8 cellular contexts compared by ENCODE assay signal in genomic region chr3:129182390-129183180, GRCh38. TPM values are rescaled to one million over a fixed set of nuclear protein-coding genes. Genes with fewer than 3 reads are reported as not detected.
DNase-seq lines count a peak whose midpoint lies in the region; ATAC-seq and TF ChIP-seq lines count a peak whose summit lies in the region.

No MANE protein-coding gene starts in this region.

- peaks cover 51% of the 10 kb centered on the region for H3K4me1 Mint-ChIP-seq in CD8-positive, alpha-beta T cell (ENCODE audit: low read depth)
- H3K4me1 Mint-ChIP-seq in activated naive CD4-positive, alpha-beta T cell treated with anti-CD3 and anti-CD28 coated beads, Interleukin-2, amount 10 ng/mL, durations not matched to agents 7 days and 5 days = peaks cover 61% of the 10 kb centered on the region

- POLR2A ChIA-PET in CD8-positive, alpha-beta T cell (lab: Charles Lee) = interaction anchor here (0.6 to 5.2 kb wide), 10 partner anchors 13 to 212 kb away, joined by 3 to 55 read pairs (median 4); partner anchors contain the start of genes ISY1 and RAB43
- POLR2A ChIA-PET in IMR-90 (lab: Charles Lee; ENCODE audit: unreplicated experiment) = interaction anchor here (0.6 kb wide), 1 partner anchor 51 kb away, joined by 5 read pairs; no protein-coding TSS in a partner anchor

- H3K9me3 ChIP-seq in CD8-positive, alpha-beta T cell (ENCODE audit: low read length) = no peaks in the 10 kb centered on the region
- H3K9me3 ChIP-seq in IMR-90 (ENCODE audit: control insufficient read depth, insufficient read depth, low read length) = no peaks in the 10 kb centered on the region

- peak overlapping the region; percentile 100 for H2AK9ac ChIP-seq in IMR-90 (replicated peaks; ENCODE audit: low read depth, low read length, poor library complexity)

- H3K27me3 Mint-ChIP-seq in CD8-positive, alpha-beta T cell (ENCODE audit: low read depth) = no peaks in the 10 kb centered on the region
- no peaks in the 10 kb centered on the region for H3K27me3 Mint-ChIP-seq in activated naive CD4-positive, alpha-beta T cell treated with anti-CD3 and anti-CD28 coated beads, Interleukin-2, amount 10 ng/mL, durations not matched to agents 7 days and 5 days

- peak overlapping the region; percentile 79; the same call in 1 of the 2 replicates for H4K91ac ChIP-seq in IMR-90 (ENCODE audit: insufficient read depth, low read depth, low read length)

- 0% methylated on average over 3 of the region's 23 CpGs; no CpG with 5 or more reads in 1 of the 2 experiments for WGBS in IMR-90 (ENCODE audit: extremely low coverage in 2 of 2, insufficient read length in 1 of 2), 2 experiments

- H3K9me1 ChIP-seq in IMR-90 (ENCODE audit: insufficient read depth, low read length) = no peaks in the 10 kb centered on the region

- H2BK120ac ChIP-seq in IMR-90 (ENCODE audit: low read depth, low read length) = no peak overlapping the region

- H2BK5ac ChIP-seq in IMR-90 (ENCODE audit: low read depth, low read length, poor library complexity, severe bottlenecking) = peak overlapping the region; percentile 89

- H4K8ac ChIP-seq in IMR-90 (ENCODE audit: low read depth in 2 of 2, low read length in 2 of 2) = peak overlapping the region; percentile 22 to 93; a peak in 3 of 4 replicates

- peak overlapping the region; percentile 91 for H3K4me3 ChIP-seq in CD8-positive, alpha-beta T cell (ENCODE audit: low read depth, low read length)
- H3K4me3 ChIP-seq in IMR-90 (ENCODE audit: insufficient read depth, low read depth, low read length) (peak overlapping the region; percentile 89), skeletal muscle cell (ENCODE audit: low read depth, low read length) (peak overlapping the region; percentile 84)

- H2BK20ac ChIP-seq in IMR-90 (ENCODE audit: low read depth, low read length) = no peak overlapping the region

- TF ChIP-seq RAD21 in IMR-90 (IDR thresholded peaks at IDR 0.05; ENCODE audit: low read length) = no peak

- in situ Hi-C loops in IMR-90 (cut with MboI; ENCODE audit: low sequenced_read_pairs) = no loop called here

- H3K18ac ChIP-seq in IMR-90 (ENCODE audit: low read depth, low read length) = peak overlapping the region; percentile 21

- H3K9ac ChIP-seq in IMR-90 (ENCODE audit: low read depth, low read length) = peak overlapping the region; percentile 88

- H3K23ac ChIP-seq in IMR-90 (ENCODE audit: low read depth, low read length) = peak overlapping the region; percentile 28

- peak overlapping the region; percentile 60 for H3K56ac ChIP-seq in IMR-90 (ENCODE audit: extremely low read depth, insufficient read depth, low read length)

- CTCF ChIA-PET in CD8-positive, alpha-beta T cell (lab: Charles Lee) = interaction anchor here (0.7 to 2.7 kb wide), 8 partner anchors 20 to 212 kb away, joined by 3 to 6 read pairs (median 4); partner anchors contain the start of gene RAB43
- CTCF ChIA-PET in IMR-90 (lab: Yijun Ruan, JAX) = interaction anchor here (0.6 to 1.5 kb wide), 2 partner anchors 53 to 63 kb away, joined by 3 to 6 read pairs; no protein-coding TSS in a partner anchor
- CTCF ChIA-PET in activated naive CD4-positive, alpha-beta T cell treated with anti-CD3 and anti-CD28 coated beads, Interleukin-2, amount 10 ng/mL, durations not matched to agents 7 days and 5 days (lab: Charles Lee) = interaction anchor here (0.7 to 6.2 kb wide), 4 partner anchors 21 to 63 kb away, joined by 3 to 30 read pairs (median 6); no protein-coding TSS in a partner anchor

- H3K4ac ChIP-seq in IMR-90 (ENCODE audit: low read depth, low read length) = peak overlapping the region; percentile 89

- no peak overlapping the region for H2AFZ ChIP-seq in IMR-90 (replicated peaks; ENCODE audit: low read length, poor library complexity)

- no peaks in the 10 kb centered on the region for H3K27me3 ChIP-seq in CD8-positive, alpha-beta T cell (ENCODE audit: insufficient read depth, low read length)
- H3K27me3 ChIP-seq in IMR-90 (ENCODE audit: control insufficient read depth, insufficient read depth, low read length) = no peaks in the 10 kb centered on the region

- no peak for ATAC-seq in CD8-positive, alpha-beta T cell
- ATAC-seq in IMR-90 (ENCODE audit: low read depth) (no peak), left ventricle myocardium superior (peak; percentile 16), GM21786 (IDR thresholded peaks at IDR 0.05; ENCODE audit: unreplicated experiment) (no peak)

- H4K20me1 ChIP-seq in IMR-90 (ENCODE audit: insufficient read depth, low read length) = peaks cover 51% of the 10 kb centered on the region

- peaks cover 46% of the 10 kb centered on the region for H3K36me3 Mint-ChIP-seq in CD8-positive, alpha-beta T cell
- H3K36me3 Mint-ChIP-seq in activated naive CD4-positive, alpha-beta T cell treated with anti-CD3 and anti-CD28 coated beads, Interleukin-2, amount 10 ng/mL, durations not matched to agents 7 days and 5 days = peaks cover 43% of the 10 kb centered on the region

- dilution Hi-C loops in IMR-90 (cut with HindIII; ENCODE audit: low sequenced_read_pairs, unreplicated experiment) = no loop called here

- TF ChIP-seq CTCF in CD8-positive, alpha-beta T cell (IDR thresholded peaks at IDR 0.05) = no peak
- no peak for TF ChIP-seq CTCF in IMR-90 (conservative IDR thresholded peaks at IDR 0.05; ENCODE audit: low read depth, low read length)

- intact Hi-C loops in CD8-positive, alpha-beta T cell (cut with DNase I, micrococcal nuclease) = loop anchor here (1.0 to 10.0 kb wide), 13 partner anchors 21 to 1130 kb away; partner anchors contain the start of genes SEC61A1 (in 2 of the 2), ACAD9 (in 1 of the 2), IFT122 (in 1 of the 2) and ISY1 (in 1 of the 2)
- intact Hi-C loops in IMR-90 (cut with micrococcal nuclease) (loop anchor here (1.0 to 5.0 kb wide), 2 partner anchors 45 to 63 kb away; no protein-coding TSS in a partner anchor), left ventricle myocardium superior (cut with micrococcal nuclease) (no loop called here)

- peak overlapping the region; percentile 94 for H2AK5ac ChIP-seq in IMR-90 (ENCODE audit: low read depth, low read length)

- H3K4me1 ChIP-seq in CD8-positive, alpha-beta T cell (ENCODE audit: insufficient read depth, low read length) = peaks cover 45% of the 10 kb centered on the region
- H3K4me1 ChIP-seq in IMR-90 (ENCODE audit: control insufficient read depth, insufficient read depth, low read length) = peaks cover 5% of the 10 kb centered on the region

- H3K27ac ChIP-seq in CD8-positive, alpha-beta T cell (ENCODE audit: low read depth, low read length) = peak overlapping the region; percentile 99
- H3K27ac ChIP-seq in IMR-90 (ENCODE audit: insufficient read depth, low read length) = peak overlapping the region; percentile 92

- H3K27ac Mint-ChIP-seq in CD8-positive, alpha-beta T cell = peak overlapping the region; percentile 99
- peak overlapping the region; percentile 96 for H3K27ac Mint-ChIP-seq in activated naive CD4-positive, alpha-beta T cell treated with anti-CD3 and anti-CD28 coated beads, Interleukin-2, amount 10 ng/mL, durations not matched to agents 7 days and 5 days

- peaks cover 8 to 15% of the 10 kb centered on the region in 2 experiments for H3K79me1 ChIP-seq in IMR-90 (ENCODE audit: low read depth in 1 of 2, low read length in 2 of 2)

- TSS peak; percentile 29 for BruUV-seq in IMR-90 (replicated peaks; lab: Mats Ljungman, UMichigan)

- H3K9me3 Mint-ChIP-seq in CD8-positive, alpha-beta T cell = no peaks in the 10 kb centered on the region
- H3K9me3 Mint-ChIP-seq in activated naive CD4-positive, alpha-beta T cell treated with anti-CD3 and anti-CD28 coated beads, Interleukin-2, amount 10 ng/mL, durations not matched to agents 7 days and 5 days = no peaks in the 10 kb centered on the region

- H3K36me3 ChIP-seq in CD8-positive, alpha-beta T cell (ENCODE audit: insufficient read depth, low read length) = no peaks in the 10 kb centered on the region
- H3K36me3 ChIP-seq in IMR-90 (ENCODE audit: control insufficient read depth, insufficient read depth, low read length) = peaks cover 6% of the 10 kb centered on the region; the same call in 1 of the 2 replicates

- peak in 2 of 7 experiments; percentile 27 to 42 for DNase-seq in CD8-positive, alpha-beta T cell
- peak; percentile 50 for DNase-seq in IMR-90
- peak; percentile 54 for DNase-seq in activated naive CD4-positive, alpha-beta T cell treated with anti-CD3 and anti-CD28 coated beads, Interleukin-2, amount 10 ng/mL, durations not matched to agents 7 days and 5 days
- no peak for DNase-seq in left ventricle myocardium superior
- no peak for DNase-seq in skeletal muscle cell (ENCODE audit: low read depth)
- DNase-seq in NCI-H226 = no peak
- DNase-seq in mucosa of gallbladder (ENCODE audit: low spot score) = no peak

- H4K5ac ChIP-seq in IMR-90 (ENCODE audit: low read depth, low read length) = peak overlapping the region; percentile 35; the same call in 1 of the 2 replicates

- peak; percentile 33; the same call in 1 of the 2 replicates for TF ChIP-seq POLR2A in IMR-90 (IDR thresholded peaks at IDR 0.05; ENCODE audit: low read depth, low read length)

- peak overlapping the region; percentile 97 for H3K4me3 Mint-ChIP-seq in CD8-positive, alpha-beta T cell
- peak overlapping the region; percentile 95 for H3K4me3 Mint-ChIP-seq in activated naive CD4-positive, alpha-beta T cell treated with anti-CD3 and anti-CD28 coated beads, Interleukin-2, amount 10 ng/mL, durations not matched to agents 7 days and 5 days

- H2BK15ac ChIP-seq in IMR-90 (ENCODE audit: low read depth, low read length) = no peak overlapping the region; the same call in 2 of the 3 replicates

- peak overlapping the region; percentile 100 for H3K4me2 ChIP-seq in IMR-90 (ENCODE audit: low read depth, low read length)

- peak overlapping the region; percentile 51 for H3K14ac ChIP-seq in IMR-90 (replicated peaks; ENCODE audit: low read depth, low read length)

RNA-seq across cellular contexts. Expression of gene CNBP, which starts 1.1 kb away (rescaled TPM):
- total RNA-seq in CD8-positive, alpha-beta T cell = 100 to 1,000 TPM; 296 to 301 TPM
- 223 and 266 TPM in 2 replicates for total RNA-seq in IMR-90 (2012; rRNA removed)
- 186 and 217 TPM in 2 replicates for polyA plus RNA-seq in IMR-90 (2012; rRNA removed)
- 130 and 232 TPM in 2 replicates for polyA plus RNA-seq in IMR-90 (2012; cell fraction: cytosol; rRNA removed)
- 35.9 and 97.3 TPM in 2 replicates for polyA plus RNA-seq in IMR-90 (2012; cell fraction: nucleus; rRNA removed; ENCODE audit: low replicate concordance)
- total RNA-seq in left ventricle myocardium superior = 531 TPM
- total RNA-seq in mucosa of gallbladder = 315 TPM

RNA-seq across cellular contexts. Expression of gene ISY1, which starts 21.7 kb away (rescaled TPM):
- 10 to 100 TPM; 35.2 to 38.7 TPM for total RNA-seq in CD8-positive, alpha-beta T cell
- 28.5 and 39.7 TPM in 2 replicates for total RNA-seq in IMR-90 (2012; rRNA removed)
- polyA plus RNA-seq in IMR-90 (2012; rRNA removed) = 29.6 and 31.5 TPM in 2 replicates
- 24.3 and 57.5 TPM in 2 replicates for polyA plus RNA-seq in IMR-90 (2012; cell fraction: cytosol; rRNA removed)
- 7.6 and 7.8 TPM in 2 replicates for polyA plus RNA-seq in IMR-90 (2012; cell fraction: nucleus; rRNA removed; ENCODE audit: low replicate concordance)
- total RNA-seq in left ventricle myocardium superior = 25.9 TPM
- total RNA-seq in mucosa of gallbladder = 23.6 TPM

Comparison
In these comparisons a context has a peak if more than half of its experiments do, and no peak if none do; other contexts are left out.
1. DNase-seq: peak in IMR-90 (single experiment) and activated naive CD4-positive, alpha-beta T cell treated with anti-CD3 and anti-CD28 coated beads, Interleukin-2, amount 10 ng/mL, durations not matched to agents 7 days and 5 days (single experiment); none in left ventricle myocardium superior (single experiment), skeletal muscle cell (single experiment), NCI-H226 (single experiment) and mucosa of gallbladder (single experiment).
2. Peak in every context shown above with its lines, with median percentiles within 50 percentile points of each other: H3K4me3 ChIP-seq.